Comparison of ENCODE assay signal across 18 cellular contexts in genomic region chr19:6732803-6733337, GRCh38. TPM values are rescaled to one million over a fixed set of nuclear protein-coding genes. Genes with fewer than 3 reads are reported as not detected.
DNase-seq lines count a peak whose midpoint lies in the region; ATAC-seq and TF ChIP-seq lines count a peak whose summit lies in the region.
"Had no signal": no experiment of that assay in that cellular context is flagged by ENCODE, and none has a peak within 500 bp of the region (broad histone marks: within the 10 kb centered on the region; RNA-seq: fewer than 3 reads in every experiment).

No MANE protein-coding gene starts in this region.

- POLR2A ChIA-PET in activated naive CD8-positive, alpha-beta T cell treated with anti-CD3 and anti-CD28 coated beads, Interleukin-2, amount 10 ng/mL, durations not matched to agents 7 days and 5 days (lab: Charles Lee), result no interaction called here

- H3F3A ChIP-seq in GM23338 (replicated peaks; ENCODE audit: low read depth), result 0 out of 2 replicates have a peak, but pooled peaks cover 7% of the 10 kb centered on the region

- no peak for ATAC-seq in activated naive CD8-positive, alpha-beta T cell treated with anti-CD3 and anti-CD28 coated beads, Interleukin-2, amount 10 ng/mL, durations not matched to agents 7 days and 5 days (ENCODE audit: low read depth)
- no peak for ATAC-seq in GM23338
- no peak for ATAC-seq in natural killer cell treated with Interleukin-12 subunit alpha and Interleukin-12 subunit beta and Interleukin-15 and Interleukin-18, amount 100 ng/mL, for 72 hours

- H3K4me3 Mint-ChIP-seq in activated naive CD8-positive, alpha-beta T cell treated with anti-CD3 and anti-CD28 coated beads, Interleukin-2, amount 10 ng/mL, durations not matched to agents 7 days and 5 days, result no peak overlapping the region
- H3K4me3 Mint-ChIP-seq in activated naive CD8-positive, alpha-beta T cell treated with anti-CD3 and anti-CD28 coated beads for 36 hours, result no peak overlapping the region
- no peak overlapping the region for H3K4me3 Mint-ChIP-seq in GM23338
- no peak overlapping the region for H3K4me3 Mint-ChIP-seq in glutamatergic neuron (ENCODE audit: unreplicated experiment)
- H3K4me3 Mint-ChIP-seq in natural killer cell treated with Interleukin-12 subunit alpha and Interleukin-12 subunit beta and Interleukin-15 and Interleukin-18, amount 100 ng/mL, for 72 hours, result no peak overlapping the region
- H3K4me3 Mint-ChIP-seq: CD8-positive, alpha-beta memory T cell had no signal

- no peak overlapping the region for H2AFZ ChIP-seq in GM23338
- H2AFZ ChIP-seq: GM23248 had no signal

- no peak for DNase-seq in activated naive CD8-positive, alpha-beta T cell treated with anti-CD3 and anti-CD28 coated beads, Interleukin-2, amount 10 ng/mL, durations not matched to agents 7 days and 5 days
- no peak for DNase-seq in activated naive CD8-positive, alpha-beta T cell treated with anti-CD3 and anti-CD28 coated beads for 36 hours
- no peak for DNase-seq in GM23338 (ENCODE audit: low spot score)
- no peak for DNase-seq in glutamatergic neuron
- DNase-seq in sigmoid colon, result peak; percentile 66
- no peak for DNase-seq in natural killer cell treated with Interleukin-12 subunit alpha and Interleukin-12 subunit beta and Interleukin-15 and Interleukin-18, amount 100 ng/mL, for 72 hours (ENCODE audit: low spot score)
- DNase-seq in H4 (ENCODE audit: low spot score), result no peak
- DNase-seq in GDM1 (lab: John Stamatoyannopoulos, UW), result no peak
- DNase-seq: ACHN, BE2C, Caco-2, DMS53, GM23248, H9 had no signal

- no peaks in the 10 kb centered on the region for H3K9me3 Mint-ChIP-seq in activated naive CD8-positive, alpha-beta T cell treated with anti-CD3 and anti-CD28 coated beads, Interleukin-2, amount 10 ng/mL, durations not matched to agents 7 days and 5 days
- no peaks in the 10 kb centered on the region for H3K9me3 Mint-ChIP-seq in activated naive CD8-positive, alpha-beta T cell treated with anti-CD3 and anti-CD28 coated beads for 36 hours
- H3K9me3 Mint-ChIP-seq in GM23338 (no peaks in the 10 kb centered on the region; the same call in 2 of the 3 replicates), glutamatergic neuron (ENCODE audit: unreplicated experiment) (peaks cover 7% of the 10 kb centered on the region)
- no peaks in the 10 kb centered on the region for H3K9me3 Mint-ChIP-seq in natural killer cell treated with Interleukin-12 subunit alpha and Interleukin-12 subunit beta and Interleukin-15 and Interleukin-18, amount 100 ng/mL, for 72 hours
- H3K9me3 Mint-ChIP-seq: CD8-positive, alpha-beta memory T cell; H9 had no signal

- H3K4me3 ChIP-seq in GM23338 (no peak overlapping the region), sigmoid colon (no peak overlapping the region)
- H3K4me3 ChIP-seq: GM23248 had no signal

- H3K79me2 ChIP-seq in GM23338 (replicated peaks; ENCODE audit: insufficient read depth), result peaks cover 12% of the 10 kb centered on the region

- no peaks in the 10 kb centered on the region for H3K9me3 ChIP-seq in sigmoid colon
- H3K9me3 ChIP-seq: BE2C, Caco-2 had no signal

- H3K27ac ChIP-seq in GM23338 (ENCODE audit: low read depth) (no peak overlapping the region), sigmoid colon (no peak overlapping the region)
- H3K27ac ChIP-seq: C4-2B, GM23248, HL-60 had no signal

- H3K4me1 Mint-ChIP-seq in activated naive CD8-positive, alpha-beta T cell treated with anti-CD3 and anti-CD28 coated beads, Interleukin-2, amount 10 ng/mL, durations not matched to agents 7 days and 5 days, result peaks cover 14% of the 10 kb centered on the region
- H3K4me1 Mint-ChIP-seq in activated naive CD8-positive, alpha-beta T cell treated with anti-CD3 and anti-CD28 coated beads for 36 hours, result peaks cover 12% of the 10 kb centered on the region
- H3K4me1 Mint-ChIP-seq in GM23338 (peaks cover 21% of the 10 kb centered on the region), glutamatergic neuron (ENCODE audit: low read depth, unreplicated experiment) (peaks cover 7% of the 10 kb centered on the region)
- peaks cover 10 to 19% of the 10 kb centered on the region in 2 donors for H3K4me1 Mint-ChIP-seq in natural killer cell treated with Interleukin-12 subunit alpha and Interleukin-12 subunit beta and Interleukin-15 and Interleukin-18, amount 100 ng/mL, for 72 hours (ENCODE audit: low read depth in 2 of 2)

- H3K27me3 ChIP-seq in GM23338 (ENCODE audit: insufficient read depth) (no peaks in the 10 kb centered on the region), sigmoid colon (no peaks in the 10 kb centered on the region)
- H3K27me3 ChIP-seq: BE2C had no signal

- no peak overlapping the region for H3K4me2 ChIP-seq in GM23338

- peaks cover 18% of the 10 kb centered on the region for H3K36me3 Mint-ChIP-seq in activated naive CD8-positive, alpha-beta T cell treated with anti-CD3 and anti-CD28 coated beads, Interleukin-2, amount 10 ng/mL, durations not matched to agents 7 days and 5 days
- peaks cover 15% of the 10 kb centered on the region for H3K36me3 Mint-ChIP-seq in activated naive CD8-positive, alpha-beta T cell treated with anti-CD3 and anti-CD28 coated beads for 36 hours
- H3K36me3 Mint-ChIP-seq in GM23338 (ENCODE audit: low read depth), result peaks cover 10% of the 10 kb centered on the region; the same call in 2 of the 3 replicates
- no peaks in the 10 kb centered on the region for H3K36me3 Mint-ChIP-seq in glutamatergic neuron (ENCODE audit: unreplicated experiment)
- no peaks in the 10 kb centered on the region for H3K36me3 Mint-ChIP-seq in natural killer cell treated with Interleukin-12 subunit alpha and Interleukin-12 subunit beta and Interleukin-15 and Interleukin-18, amount 100 ng/mL, for 72 hours

- H3K4me1 ChIP-seq in GM23338 (ENCODE audit: insufficient read depth) (peaks cover 21% of the 10 kb centered on the region), sigmoid colon (peaks cover 0 to 27% (median 17%) of the 10 kb centered on the region in 4 donors)
- H3K4me1 ChIP-seq: BE2C had no signal

- intact Hi-C loops in sigmoid colon (cut with DNase I), result loop anchor here (10.0 kb wide), 3 partner anchors 332 to 1192 kb away; partner anchors contain the start of genes CTXN1, PNPLA6, SNAPC2 and ZNF557

- H3K9me2 ChIP-seq in GM23338 (ENCODE audit: insufficient read depth), result no peaks in the 10 kb centered on the region

- 0 out of 2 replicates have a peak, but pooled peaks cover 2% of the 10 kb centered on the region for H4K20me1 ChIP-seq in GM23338 (replicated peaks; ENCODE audit: insufficient read depth)

- 93 to 95% methylated on average over 21 of the region's 21 CpGs for WGBS in sigmoid colon, 2 donors

- no peak for TF ChIP-seq CTCF in GM23338 (conservative IDR thresholded peaks at IDR 0.05; ENCODE audit: low read depth in 2 of 2)
- no peak for TF ChIP-seq CTCF in glutamatergic neuron (IDR thresholded peaks at IDR 0.05; ENCODE audit: partially characterized antibody, unreplicated experiment)
- TF ChIP-seq CTCF in sigmoid colon (IDR thresholded peaks at IDR 0.05), result no peak

- no peak for TF ChIP-seq EP300 in sigmoid colon (IDR thresholded peaks at IDR 0.05)

- TF ChIP-seq POLR2A in sigmoid colon (IDR thresholded peaks at IDR 0.05), result no peak

- no peaks in the 10 kb centered on the region for H3K27me3 Mint-ChIP-seq in activated naive CD8-positive, alpha-beta T cell treated with anti-CD3 and anti-CD28 coated beads, Interleukin-2, amount 10 ng/mL, durations not matched to agents 7 days and 5 days
- no peaks in the 10 kb centered on the region for H3K27me3 Mint-ChIP-seq in activated naive CD8-positive, alpha-beta T cell treated with anti-CD3 and anti-CD28 coated beads for 36 hours
- H3K27me3 Mint-ChIP-seq in GM23338 (ENCODE audit: insufficient read depth, low read depth, poor library complexity) (peaks cover 13% of the 10 kb centered on the region), glutamatergic neuron (ENCODE audit: unreplicated experiment) (peaks cover 8% of the 10 kb centered on the region)
- no peaks in the 10 kb centered on the region for H3K27me3 Mint-ChIP-seq in natural killer cell treated with Interleukin-12 subunit alpha and Interleukin-12 subunit beta and Interleukin-15 and Interleukin-18, amount 100 ng/mL, for 72 hours
- H3K27me3 Mint-ChIP-seq: CD8-positive, alpha-beta memory T cell had no signal

- H3K36me3 ChIP-seq in GM23338 (ENCODE audit: insufficient read depth) (no peaks in the 10 kb centered on the region), sigmoid colon (peaks cover 0 to 41% (median 30%) of the 10 kb centered on the region in 4 donors)
- H3K36me3 ChIP-seq: BE2C had no signal

- peak overlapping the region; percentile 23 for H3K27ac Mint-ChIP-seq in activated naive CD8-positive, alpha-beta T cell treated with anti-CD3 and anti-CD28 coated beads, Interleukin-2, amount 10 ng/mL, durations not matched to agents 7 days and 5 days
- H3K27ac Mint-ChIP-seq in activated naive CD8-positive, alpha-beta T cell treated with anti-CD3 and anti-CD28 coated beads for 36 hours, result no peak overlapping the region
- H3K27ac Mint-ChIP-seq in GM23338 (peak overlapping the region; percentile 40; the same call in 1 of the 2 replicates), glutamatergic neuron (ENCODE audit: unreplicated experiment) (peak overlapping the region; percentile 28)
- H3K27ac Mint-ChIP-seq in natural killer cell treated with Interleukin-12 subunit alpha and Interleukin-12 subunit beta and Interleukin-15 and Interleukin-18, amount 100 ng/mL, for 72 hours, result peak overlapping the region in 1 of 2 donors; percentile 23
- H3K27ac Mint-ChIP-seq: CD8-positive, alpha-beta memory T cell; H9 had no signal

RNA-seq across cellular contexts. Expression of gene GPR108, which starts 4.5 kb away (rescaled TPM):
- total RNA-seq in activated naive CD8-positive, alpha-beta T cell treated with anti-CD3 and anti-CD28 coated beads, Interleukin-2, amount 10 ng/mL, durations not matched to agents 7 days and 5 days, result 10 to 100 TPM; 82.8 to 91.7 TPM
- total RNA-seq in activated naive CD8-positive, alpha-beta T cell treated with anti-CD3 and anti-CD28 coated beads for 36 hours, result 10 to 100 TPM; 56.0 to 62.9 TPM
- 42.6 and 57.9 TPM in 2 replicates for total RNA-seq in GM23338 (2014; rRNA removed; shearing (Covaris generic))
- 44.8 and 45.9 TPM in 2 replicates for polyA plus RNA-seq in GM23338 (2016; fragmentation: Nextera tagmentation; extraction: Ambion mirVana)
- 44.2 TPM for total RNA-seq in glutamatergic neuron (ENCODE audit: unreplicated experiment)
- 10 to 100 TPM; 44.5 to 67.3 (median 58.8) TPM for total RNA-seq in sigmoid colon
- polyA plus RNA-seq in sigmoid colon, result 10 to 100 TPM; 39.0 to 91.1 (median 53.4) TPM
- 10 to 100 TPM; 67.4 to 70.4 TPM for total RNA-seq in natural killer cell treated with Interleukin-12 subunit alpha and Interleukin-12 subunit beta and Interleukin-15 and Interleukin-18, amount 100 ng/mL, for 72 hours
- total RNA-seq in H4 (2014; rRNA removed; shearing (Covaris generic)), result 65.4 and 81.8 TPM in 2 replicates

RNA-seq across cellular contexts. Expression of gene TRIP10, which starts 6.6 kb away (rescaled TPM):
- 10 to 100 TPM; 10.1 to 10.7 TPM for total RNA-seq in activated naive CD8-positive, alpha-beta T cell treated with anti-CD3 and anti-CD28 coated beads, Interleukin-2, amount 10 ng/mL, durations not matched to agents 7 days and 5 days
- total RNA-seq in activated naive CD8-positive, alpha-beta T cell treated with anti-CD3 and anti-CD28 coated beads for 36 hours, result 10 to 100 TPM; 29.8 to 31.3 TPM
- 46.2 and 56.8 TPM in 2 replicates for total RNA-seq in GM23338 (2014; rRNA removed; shearing (Covaris generic))
- polyA plus RNA-seq in GM23338 (2016; fragmentation: Nextera tagmentation; extraction: Ambion mirVana) (65.4 and 68.5 TPM in 2 replicates), sigmoid colon (10 to 100 TPM; 49.5 to 76.7 (median 70.3) TPM)
- total RNA-seq in glutamatergic neuron (ENCODE audit: unreplicated experiment) (16.7 TPM), sigmoid colon (100 to 1,000 TPM in 1 of 4 donors, 10 to 100 TPM in 3; 73.1 to 117 (median 90.1) TPM)
- 10 to 100 TPM; 44.8 to 76.5 TPM for total RNA-seq in natural killer cell treated with Interleukin-12 subunit alpha and Interleukin-12 subunit beta and Interleukin-15 and Interleukin-18, amount 100 ng/mL, for 72 hours
- 29.5 and 91.7 TPM in 2 replicates for total RNA-seq in H4 (2014; rRNA removed; shearing (Covaris generic))

RNA-seq across cellular contexts. Expression of gene C3, which starts 12.4 kb away (rescaled TPM):
- total RNA-seq in activated naive CD8-positive, alpha-beta T cell treated with anti-CD3 and anti-CD28 coated beads, Interleukin-2, amount 10 ng/mL, durations not matched to agents 7 days and 5 days, result 1 to 10 TPM; 2.0 to 2.1 TPM
- under 1 TPM; 0.22 to 0.64 TPM for total RNA-seq in activated naive CD8-positive, alpha-beta T cell treated with anti-CD3 and anti-CD28 coated beads for 36 hours
- 4.8 and 17.7 TPM in 2 replicates for total RNA-seq in GM23338 (2014; rRNA removed; shearing (Covaris generic))
- polyA plus RNA-seq in GM23338 (2016; fragmentation: Nextera tagmentation; extraction: Ambion mirVana) (5.1 and 7.5 TPM in 2 replicates), sigmoid colon (100 to 1,000 TPM in 1 of 3 donors, 10 to 100 TPM in 1, 1 to 10 TPM in 1; 9.0 to 313 (median 66.7) TPM)
- total RNA-seq in glutamatergic neuron (ENCODE audit: unreplicated experiment) (0.69 TPM), sigmoid colon (1,000 to 10,000 TPM in 1 of 4 donors, 100 to 1,000 TPM in 3; 317 to 1,284 (median 452) TPM)
- total RNA-seq in natural killer cell treated with Interleukin-12 subunit alpha and Interleukin-12 subunit beta and Interleukin-15 and Interleukin-18, amount 100 ng/mL, for 72 hours, result 1 to 10 TPM; 3.5 to 9.2 TPM
- 4.7 and 9.1 TPM in 2 replicates for total RNA-seq in H4 (2014; rRNA removed; shearing (Covaris generic))
- polyA plus RNA-seq: CD8-positive, alpha-beta memory T cell had no signal

RNA-seq across cellular contexts. Expression of gene SH2D3A, which starts 34.4 kb away (rescaled TPM):
- 10 to 100 TPM; 35.5 to 35.7 TPM for total RNA-seq in activated naive CD8-positive, alpha-beta T cell treated with anti-CD3 and anti-CD28 coated beads, Interleukin-2, amount 10 ng/mL, durations not matched to agents 7 days and 5 days
- 10 to 100 TPM; 25.7 to 26.1 TPM for total RNA-seq in activated naive CD8-positive, alpha-beta T cell treated with anti-CD3 and anti-CD28 coated beads for 36 hours
- 25.6 and 38.4 TPM in 2 replicates for total RNA-seq in GM23338 (2014; rRNA removed; shearing (Covaris generic))
- polyA plus RNA-seq in GM23338 (2016; fragmentation: Nextera tagmentation; extraction: Ambion mirVana) (20.7 and 24.6 TPM in 2 replicates), sigmoid colon (10 to 100 TPM; 23.8 to 42.7 (median 30.0) TPM)
- total RNA-seq in glutamatergic neuron (ENCODE audit: unreplicated experiment) (0.32 TPM), sigmoid colon (under 1 TPM in 1 of 4 donors, not detected in 3; 0.66 TPM)
- total RNA-seq in natural killer cell treated with Interleukin-12 subunit alpha and Interleukin-12 subunit beta and Interleukin-15 and Interleukin-18, amount 100 ng/mL, for 72 hours, result 10 to 100 TPM; 15.2 to 17.8 TPM
- total RNA-seq in H4 (2014; rRNA removed; shearing (Covaris generic)), result not detected in 2 replicates
- total RNA-seq: A172, GM23248 had no signal
- polyA plus RNA-seq: GM23248 had no signal

RNA-seq across cellular contexts. Expression of gene VAV1, which starts 39.6 kb away (rescaled TPM):
- total RNA-seq in activated naive CD8-positive, alpha-beta T cell treated with anti-CD3 and anti-CD28 coated beads, Interleukin-2, amount 10 ng/mL, durations not matched to agents 7 days and 5 days, result 100 to 1,000 TPM; 108 to 113 TPM
- total RNA-seq in activated naive CD8-positive, alpha-beta T cell treated with anti-CD3 and anti-CD28 coated beads for 36 hours, result 10 to 100 TPM; 65.2 to 65.7 TPM
- total RNA-seq in GM23338 (2014; rRNA removed; shearing (Covaris generic)), result 1.7 and 1.8 TPM in 2 replicates
- polyA plus RNA-seq in GM23338 (2016; fragmentation: Nextera tagmentation; extraction: Ambion mirVana) (0.82 and 1.0 TPM in 2 replicates), sigmoid colon (10 to 100 TPM in 1 of 3 donors, 1 to 10 TPM in 2; 2.4 to 18.9 (median 3.7) TPM)
- total RNA-seq in glutamatergic neuron (ENCODE audit: unreplicated experiment) (not detected), sigmoid colon (1 to 10 TPM; 3.0 to 4.6 (median 4.3) TPM)
- total RNA-seq in natural killer cell treated with Interleukin-12 subunit alpha and Interleukin-12 subunit beta and Interleukin-15 and Interleukin-18, amount 100 ng/mL, for 72 hours, result 100 to 1,000 TPM; 166 to 167 TPM
- 0.06 TPM in 1 of 2 replicates, not detected in the other for total RNA-seq in H4 (2014; rRNA removed; shearing (Covaris generic))
- total RNA-seq: A172, Caco-2, GM23248 had no signal
- polyA plus RNA-seq: GM23248 had no signal

Comparison
In these comparisons a context has a peak if more than half of its experiments do, and no peak if none do; other contexts are left out.
1. RNA of gene C3, which starts 12.4 kb away (total RNA-seq): 317 to 1,284 TPM in sigmoid colon; 4.8 to 17.7 TPM in GM23338, 3.5 to 9.2 TPM in natural killer cell treated with Interleukin-12 subunit alpha and Interleukin-12 subunit beta and Interleukin-15 and Interleukin-18, amount 100 ng/mL, for 72 hours, 4.7 to 9.1 TPM in H4, 2.0 to 2.1 TPM in activated naive CD8-positive, alpha-beta T cell treated with anti-CD3 and anti-CD28 coated beads, Interleukin-2, amount 10 ng/mL, durations not matched to agents 7 days and 5 days, 0.69 TPM in glutamatergic neuron (single experiment) and 0.22 to 0.64 TPM in activated naive CD8-positive, alpha-beta T cell treated with anti-CD3 and anti-CD28 coated beads for 36 hours; every median in the first group is over 10 times any median in the second.